In genomic region chr10:71741029-71741428, GRCh38 we compare ENCODE assay signal across 23 cellular contexts. TPM values are rescaled to one million over a fixed set of nuclear protein-coding genes. Genes with fewer than 3 reads are reported as not detected.
A peak's percentile ranks its signal among the peaks of the same experiment; 100 is the strongest.
DNase-seq lines count a peak whose midpoint lies in the region; ATAC-seq lines count a peak whose summit lies in the region.
"Had no signal": no experiment of that assay in that cellular context is flagged by ENCODE, and none has a peak within 500 bp of the region (broad histone marks: within the 10 kb centered on the region; RNA-seq: fewer than 3 reads in every experiment).

No MANE protein-coding gene starts in this region.

- CTCF ChIA-PET in activated CD4-positive, alpha-beta T cell treated with anti-CD3 and anti-CD28 coated beads for 36 hours (lab: Charles Lee): interaction anchor here (0.8 to 1.8 kb wide), 3 partner anchors 8 to 32 kb away, joined by 3 to 5 read pairs (median 4); partner anchors contain the start of gene VSIR
- CTCF ChIA-PET in CD8-positive, alpha-beta memory T cell (lab: Charles Lee): interaction anchor here (0.9 to 10.4 kb wide), 7 partner anchors 10 to 45 kb away, joined by 3 to 152 read pairs (median 4); partner anchors contain the start of gene VSIR

- POLR2A ChIA-PET in activated CD4-positive, alpha-beta T cell treated with anti-CD3 and anti-CD28 coated beads for 36 hours (lab: Charles Lee): interaction anchor here (1.0 to 2.0 kb wide), 2 partner anchors 14 to 28 kb away, joined by 3 to 5 read pairs; no protein-coding TSS in a partner anchor
- POLR2A ChIA-PET in CD8-positive, alpha-beta memory T cell (lab: Charles Lee): interaction anchor here (0.9 to 4.3 kb wide), 6 partner anchors 8 to 32 kb away, joined by 3 to 29 read pairs (median 8); partner anchors contain the start of gene VSIR
- POLR2A ChIA-PET in naive thymus-derived CD8-positive, alpha-beta T cell (lab: Charles Lee): interaction anchor here (1.4 to 41.4 kb wide), 6 partner anchors 3 to 44 kb away, joined by 5 to 1679 read pairs (median 446); partner anchors contain the start of genes C10orf105 and VSIR

- ATAC-seq in activated CD4-positive, alpha-beta T cell treated with anti-CD3 and anti-CD28 coated beads for 36 hours: no peak
- ATAC-seq in naive thymus-derived CD8-positive, alpha-beta T cell: no peak
- no peak for ATAC-seq in GM21619 (IDR thresholded peaks at IDR 0.05; ENCODE audit: unreplicated experiment)
- ATAC-seq in GM19328 (IDR thresholded peaks at IDR 0.05; ENCODE audit: unreplicated experiment): no peak

- no peaks in the 10 kb centered on the region for H3K27me3 ChIP-seq in CD8-positive, alpha-beta memory T cell (ENCODE audit: insufficient read depth, low read length, poor library complexity, severe bottlenecking)

- H3K36me3 Mint-ChIP-seq in activated CD4-positive, alpha-beta T cell treated with anti-CD3 and anti-CD28 coated beads for 36 hours (ENCODE audit: low read depth): peaks cover 20% of the 10 kb centered on the region
- no peaks in the 10 kb centered on the region for H3K36me3 Mint-ChIP-seq in CD8-positive, alpha-beta memory T cell
- H3K36me3 Mint-ChIP-seq in activated T-helper 1 cell treated with anti-CD3 and anti-CD28 coated beads, Interleukin-12 subunit alpha, Interleukin-12 subunit beta, Interleukin-2, Interleukin-4 antibody, amounts not matched to agents 30 ng/mL and 10 ng/mL and 1 ng/mL, durations not matched to agents 14 hours and 24 hours and 36 hours (ENCODE audit: low read depth): peaks cover 6% of the 10 kb centered on the region
- no peaks in the 10 kb centered on the region for H3K36me3 Mint-ChIP-seq in naive thymus-derived CD8-positive, alpha-beta T cell

- peaks cover 100% of the 10 kb centered on the region for H3K4me1 ChIP-seq in CD8-positive, alpha-beta memory T cell (ENCODE audit: insufficient read depth, low read length)

- H3K4me1 Mint-ChIP-seq in activated CD4-positive, alpha-beta T cell treated with anti-CD3 and anti-CD28 coated beads for 36 hours: peaks cover 100% of the 10 kb centered on the region
- peaks cover 94 to 100% (median 99%) of the 10 kb centered on the region in 3 donors for H3K4me1 Mint-ChIP-seq in CD8-positive, alpha-beta memory T cell
- H3K4me1 Mint-ChIP-seq in activated T-helper 1 cell treated with anti-CD3 and anti-CD28 coated beads, Interleukin-12 subunit alpha, Interleukin-12 subunit beta, Interleukin-2, Interleukin-4 antibody, amounts not matched to agents 30 ng/mL and 10 ng/mL and 1 ng/mL, durations not matched to agents 14 hours and 24 hours and 36 hours (ENCODE audit: low read depth): peaks cover 97% of the 10 kb centered on the region
- H3K4me1 Mint-ChIP-seq in naive thymus-derived CD8-positive, alpha-beta T cell: peaks cover 69 to 100% (median 100%) of the 10 kb centered on the region in 4 donors

- peaks cover 3% of the 10 kb centered on the region for H3K9me3 Mint-ChIP-seq in activated CD4-positive, alpha-beta T cell treated with anti-CD3 and anti-CD28 coated beads for 36 hours (ENCODE audit: low read depth)
- H3K9me3 Mint-ChIP-seq in CD8-positive, alpha-beta memory T cell: no peaks in the 10 kb centered on the region
- peaks cover 10% of the 10 kb centered on the region for H3K9me3 Mint-ChIP-seq in activated T-helper 1 cell treated with anti-CD3 and anti-CD28 coated beads, Interleukin-12 subunit alpha, Interleukin-12 subunit beta, Interleukin-2, Interleukin-4 antibody, amounts not matched to agents 30 ng/mL and 10 ng/mL and 1 ng/mL, durations not matched to agents 14 hours and 24 hours and 36 hours
- H3K9me3 Mint-ChIP-seq in naive thymus-derived CD8-positive, alpha-beta T cell: no peaks in the 10 kb centered on the region
- H3K9me3 Mint-ChIP-seq: nephron had no signal

- H3K36me3 ChIP-seq in CD8-positive, alpha-beta memory T cell (ENCODE audit: insufficient read depth, low read length): no peaks in the 10 kb centered on the region

- no peak overlapping the region for H3K4me3 Mint-ChIP-seq in activated CD4-positive, alpha-beta T cell treated with anti-CD3 and anti-CD28 coated beads for 36 hours
- H3K4me3 Mint-ChIP-seq in CD8-positive, alpha-beta memory T cell: peak overlapping the region; percentile 5 to 84 (median 75)
- H3K4me3 Mint-ChIP-seq in activated T-helper 1 cell treated with anti-CD3 and anti-CD28 coated beads, Interleukin-12 subunit alpha, Interleukin-12 subunit beta, Interleukin-2, Interleukin-4 antibody, amounts not matched to agents 30 ng/mL and 10 ng/mL and 1 ng/mL, durations not matched to agents 14 hours and 24 hours and 36 hours: peak overlapping the region; percentile 57
- peak overlapping the region; percentile 62 to 92 (median 80) for H3K4me3 Mint-ChIP-seq in naive thymus-derived CD8-positive, alpha-beta T cell
- H3K4me3 Mint-ChIP-seq: nephron had no signal

- DNase-seq in activated CD4-positive, alpha-beta T cell treated with anti-CD3 and anti-CD28 coated beads for 36 hours: no peak
- DNase-seq in activated CD4-positive, alpha-beta T cell treated with anti-CD3 and anti-CD28 coated beads for 4 hours: no peak
- peak in 1 of 5 donors; percentile 33 for DNase-seq in CD8-positive, alpha-beta memory T cell
- no peak for DNase-seq in activated T-helper 1 cell treated with anti-CD3 and anti-CD28 coated beads, Interleukin-12 subunit alpha, Interleukin-12 subunit beta, Interleukin-2, Interleukin-4 antibody, amounts not matched to agents 30 ng/mL and 10 ng/mL and 1 ng/mL, durations not matched to agents 14 hours and 24 hours and 36 hours (ENCODE audit: low spot score)
- DNase-seq in naive thymus-derived CD8-positive, alpha-beta T cell: peak in 1 of 10 donors; percentile 37
- DNase-seq in NCI-H446 treated with DMSO at 0.1 percent for 48 hours (lab: John Stamatoyannopoulos, UW): no peak
- DNase-seq: 8988T, AML-193, amniotic stem cell, cortex of kidney, head of caudate nucleus, NCI-H1105, NCI-H2081 treated with DMSO at 0.1 percent for 48 hours, NCI-H446, T1000, trophoblast cell had no signal

- peak overlapping the region; percentile 44 for H3K27ac ChIP-seq in CD8-positive, alpha-beta memory T cell (ENCODE audit: low read depth, low read length)
- H3K27ac ChIP-seq: SK-N-MC had no signal

- no peaks in the 10 kb centered on the region for H3K9me3 ChIP-seq in CD8-positive, alpha-beta memory T cell (ENCODE audit: low read length)

- intact Hi-C loops in activated CD4-positive, alpha-beta T cell treated with anti-CD3 and anti-CD28 coated beads for 36 hours (cut with DNase I, micrococcal nuclease): no loop called here
- intact Hi-C loops in activated T-helper 1 cell treated with anti-CD3 and anti-CD28 coated beads, Interleukin-12 subunit alpha, Interleukin-12 subunit beta, Interleukin-2, Interleukin-4 antibody, amounts not matched to agents 30 ng/mL and 10 ng/mL and 1 ng/mL, durations not matched to agents 14 hours and 24 hours and 36 hours (cut with micrococcal nuclease): no loop called here

- H3K27ac Mint-ChIP-seq in activated CD4-positive, alpha-beta T cell treated with anti-CD3 and anti-CD28 coated beads for 36 hours: peak overlapping the region; percentile 97
- peak overlapping the region; percentile 93 to 99 (median 96) for H3K27ac Mint-ChIP-seq in CD8-positive, alpha-beta memory T cell
- H3K27ac Mint-ChIP-seq in activated T-helper 1 cell treated with anti-CD3 and anti-CD28 coated beads, Interleukin-12 subunit alpha, Interleukin-12 subunit beta, Interleukin-2, Interleukin-4 antibody, amounts not matched to agents 30 ng/mL and 10 ng/mL and 1 ng/mL, durations not matched to agents 14 hours and 24 hours and 36 hours: peak overlapping the region; percentile 80
- peak overlapping the region; percentile 91 to 100 (median 97) for H3K27ac Mint-ChIP-seq in naive thymus-derived CD8-positive, alpha-beta T cell
- H3K27ac Mint-ChIP-seq: nephron, progenitor cell of endocrine pancreas had no signal

- no peaks in the 10 kb centered on the region for H3K27me3 Mint-ChIP-seq in activated CD4-positive, alpha-beta T cell treated with anti-CD3 and anti-CD28 coated beads for 36 hours
- H3K27me3 Mint-ChIP-seq in CD8-positive, alpha-beta memory T cell: peaks cover 0 to 2% of the 10 kb centered on the region in 2 donors
- H3K27me3 Mint-ChIP-seq in activated T-helper 1 cell treated with anti-CD3 and anti-CD28 coated beads, Interleukin-12 subunit alpha, Interleukin-12 subunit beta, Interleukin-2, Interleukin-4 antibody, amounts not matched to agents 30 ng/mL and 10 ng/mL and 1 ng/mL, durations not matched to agents 14 hours and 24 hours and 36 hours (ENCODE audit: insufficient read depth): no peaks in the 10 kb centered on the region
- no peaks in the 10 kb centered on the region for H3K27me3 Mint-ChIP-seq in naive thymus-derived CD8-positive, alpha-beta T cell
- H3K27me3 Mint-ChIP-seq: progenitor cell of endocrine pancreas had no signal

- H3K4me3 ChIP-seq in CD8-positive, alpha-beta memory T cell (ENCODE audit: low read length): peak overlapping the region; percentile 70
- H3K4me3 ChIP-seq: SK-N-MC had no signal

RNA-seq across cellular contexts. Expression of gene C10orf105, which starts 21.5 kb away (rescaled TPM):
- total RNA-seq in activated CD4-positive, alpha-beta T cell treated with anti-CD3 and anti-CD28 coated beads for 36 hours: under 1 TPM; 0.34 to 0.40 TPM
- total RNA-seq in CD8-positive, alpha-beta memory T cell: under 1 TPM; 0.04 to 0.11 TPM
- 0.23 TPM for polyA plus RNA-seq in CD8-positive, alpha-beta memory T cell
- 0.18 and 0.32 TPM in 2 replicates for total RNA-seq in activated T-helper 1 cell treated with anti-CD3 and anti-CD28 coated beads, Interleukin-12 subunit alpha, Interleukin-12 subunit beta, Interleukin-2, Interleukin-4 antibody, amounts not matched to agents 30 ng/mL and 10 ng/mL and 1 ng/mL, durations not matched to agents 14 hours and 24 hours and 36 hours
- under 1 TPM; 0.21 to 0.25 TPM for total RNA-seq in naive thymus-derived CD8-positive, alpha-beta T cell
- under 1 TPM in 1 of 3 donors, not detected in 2; 0.10 TPM for polyA plus RNA-seq in naive thymus-derived CD8-positive, alpha-beta T cell
- total RNA-seq: bronchial epithelial cell, LHCN-M2, progenitor cell of endocrine pancreas had no signal

RNA-seq across cellular contexts. Expression of gene VSIR, which starts 32.3 kb away (rescaled TPM):
- total RNA-seq in activated CD4-positive, alpha-beta T cell treated with anti-CD3 and anti-CD28 coated beads for 36 hours: 100 to 1,000 TPM in 1 of 2 experiments, 10 to 100 TPM in 1; 78.2 to 104 TPM
- total RNA-seq in CD8-positive, alpha-beta memory T cell: 10 to 100 TPM; 59.6 to 61.4 TPM
- 349 TPM for polyA plus RNA-seq in CD8-positive, alpha-beta memory T cell
- total RNA-seq in activated T-helper 1 cell treated with anti-CD3 and anti-CD28 coated beads, Interleukin-12 subunit alpha, Interleukin-12 subunit beta, Interleukin-2, Interleukin-4 antibody, amounts not matched to agents 30 ng/mL and 10 ng/mL and 1 ng/mL, durations not matched to agents 14 hours and 24 hours and 36 hours: 114 and 115 TPM in 2 replicates
- 100 to 1,000 TPM; 102 to 114 TPM for total RNA-seq in naive thymus-derived CD8-positive, alpha-beta T cell
- 100 to 1,000 TPM; 211 to 343 (median 262) TPM for polyA plus RNA-seq in naive thymus-derived CD8-positive, alpha-beta T cell
